ENCODE assay signal across 18 cellular contexts in genomic region chr3:123734527-123734902, GRCh38.
DNase-seq lines count a peak whose midpoint lies in the region; ATAC-seq and TF ChIP-seq lines count a peak whose summit lies in the region.
"Had no signal": no experiment of that assay in that cellular context is flagged by ENCODE, and none has a peak within 500 bp of the region (broad histone marks: within the 10 kb centered on the region; RNA-seq: fewer than 3 reads in every experiment).

No MANE protein-coding gene starts in this region.

- peaks cover 49% of the 10 kb centered on the region for H3K4me1 Mint-ChIP-seq in MCF 10A (ENCODE audit: insufficient read depth, unreplicated experiment)
- peaks cover 29% of the 10 kb centered on the region for H3K4me1 Mint-ChIP-seq in chondrocyte (ENCODE audit: low read depth)

- H3K36me3 ChIP-seq in breast epithelium (no peaks in the 10 kb centered on the region), gastroesophageal sphincter (peaks cover 0 to 24% of the 10 kb centered on the region in 2 donors), tibial nerve (no peaks in the 10 kb centered on the region)

- ATAC-seq in gastroesophageal sphincter, result no peak
- ATAC-seq: GM12878, K562 had no signal

- no peak for TF ChIP-seq CTCF in MCF 10A (IDR thresholded peaks at IDR 0.05; ENCODE audit: unreplicated experiment)
- no peak for TF ChIP-seq CTCF in breast epithelium (IDR thresholded peaks at IDR 0.05)
- no peak for TF ChIP-seq CTCF in chondrocyte (IDR thresholded peaks at IDR 0.05)
- no peak for TF ChIP-seq CTCF in gastroesophageal sphincter (IDR thresholded peaks at IDR 0.05)
- no peak for TF ChIP-seq CTCF in tibial nerve (IDR thresholded peaks at IDR 0.05)

- H3K27me3 Mint-ChIP-seq in MCF 10A (ENCODE audit: insufficient read depth, unreplicated experiment) (no peaks in the 10 kb centered on the region), chondrocyte (ENCODE audit: low read depth) (no peaks in the 10 kb centered on the region)

- CTCF ChIA-PET in MCF 10A (lab: Yijun Ruan, JAX), result interaction anchor here (0.8 to 3.0 kb wide), 4 partner anchors 11 to 92 kb away, joined by 3 to 22 read pairs (median 6); no protein-coding TSS in a partner anchor

- DNase-seq in MCF 10A (ENCODE audit: unreplicated experiment) (no peak), breast epithelium (ENCODE audit: low spot score in 2 of 2) (no peak), chondrocyte (ENCODE audit: low spot score) (no peak), myocyte (ENCODE audit: low read depth) (peak; percentile 72), tibial nerve (ENCODE audit: low spot score in 2 of 2) (no peak), NCI-H128 (lab: John Stamatoyannopoulos, UW; ENCODE audit: unreplicated experiment) (no peak)
- DNase-seq in stimulated activated CD4-positive, alpha-beta T cell treated with anti-CD3 and anti-CD28 coated beads, Interleukin-2, amount 100 ng/mL, for 24 hours, result no peak
- DNase-seq: COR-L47, NCI-H1092 treated with DMSO at 0.1 percent for 48 hours, NCI-H187, NCI-H69, Peyer's patch, SHP77 treated with DMSO at 0.1 percent for 48 hours had no signal

- H3K9me3 ChIP-seq in breast epithelium (no peaks in the 10 kb centered on the region), gastroesophageal sphincter (no peaks in the 10 kb centered on the region), tibial nerve (no peaks in the 10 kb centered on the region)
- H3K9me3 ChIP-seq: Peyer's patch had no signal

- POLR2A ChIA-PET in MCF 10A (lab: Yijun Ruan, JAX), result no interaction called here

- no peak for TF ChIP-seq EP300 in gastroesophageal sphincter (IDR thresholded peaks at IDR 0.05)
- TF ChIP-seq EP300 in tibial nerve (IDR thresholded peaks at IDR 0.05), result no peak

- H3K4me1 ChIP-seq in breast epithelium (no peaks in the 10 kb centered on the region), gastroesophageal sphincter (no peaks in the 10 kb centered on the region), tibial nerve (no peaks in the 10 kb centered on the region)
- H3K4me1 ChIP-seq: Peyer's patch had no signal

- TF ChIP-seq POLR2A in breast epithelium (IDR thresholded peaks at IDR 0.05) (no peak), gastroesophageal sphincter (IDR thresholded peaks at IDR 0.05) (no peak), tibial nerve (IDR thresholded peaks at IDR 0.05) (no peak)

- WGBS in gastroesophageal sphincter (ENCODE audit: low coverage in 1 of 2), 2 donors, result 72 to 92% methylated on average over 2 to 6 of the region's 6 CpGs
- 68 to 76% methylated on average over 6 of the region's 6 CpGs for WGBS in tibial nerve, 2 donors

- H3K27ac ChIP-seq in breast epithelium (no peak overlapping the region), gastroesophageal sphincter (no peak overlapping the region), tibial nerve (no peak overlapping the region)
- H3K27ac ChIP-seq: 22Rv1, C4-2B, Peyer's patch had no signal

- no TSS peak for BruUV-seq in MCF 10A (replicated peaks; lab: Mats Ljungman, UMichigan)

- no peaks in the 10 kb centered on the region for H3K9me3 Mint-ChIP-seq in MCF 10A (ENCODE audit: unreplicated experiment)
- no peaks in the 10 kb centered on the region for H3K9me3 Mint-ChIP-seq in chondrocyte (ENCODE audit: low read depth)

- H3K36me3 Mint-ChIP-seq in MCF 10A (ENCODE audit: insufficient read depth, unreplicated experiment) (no peaks in the 10 kb centered on the region), chondrocyte (ENCODE audit: low read depth) (peaks cover 14% of the 10 kb centered on the region)

- H3K27me3 ChIP-seq in breast epithelium (no peaks in the 10 kb centered on the region), gastroesophageal sphincter (no peaks in the 10 kb centered on the region), tibial nerve (no peaks in the 10 kb centered on the region)
- H3K27me3 ChIP-seq: Peyer's patch had no signal

- intact Hi-C loops in MCF 10A (cut with micrococcal nuclease) (no loop called here), breast epithelium (cut with DNase I; ENCODE audit: low total_unique reads) (no loop called here)

- H3K4me3 Mint-ChIP-seq in MCF 10A (ENCODE audit: unreplicated experiment) (no peak overlapping the region), chondrocyte (ENCODE audit: unreplicated experiment) (no peak overlapping the region)

- H3K27ac Mint-ChIP-seq in MCF 10A (ENCODE audit: low read depth, unreplicated experiment), result peak overlapping the region; percentile 63
- peak overlapping the region; percentile 78 for H3K27ac Mint-ChIP-seq in chondrocyte (ENCODE audit: unreplicated experiment)

- H3K4me3 ChIP-seq in breast epithelium (no peak overlapping the region), gastroesophageal sphincter (no peak overlapping the region), tibial nerve (no peak overlapping the region)
- H3K4me3 ChIP-seq: GM12878, K562, Peyer's patch had no signal
